In genomic region chr4:145770124-145770523, GRCh38 we compare ENCODE assay signal across 25 cellular contexts.
"Had no signal": no experiment of that assay in that cellular context is flagged by ENCODE, and none has a peak within 500 bp of the region (broad histone marks: within the 10 kb centered on the region; RNA-seq: fewer than 3 reads in every experiment).

No MANE protein-coding gene starts in this region.

- H3K9me3 Mint-ChIP-seq: immature natural killer cell, natural killer cell, neural progenitor cell had no signal

- H3K27ac Mint-ChIP-seq: naive B cell; natural killer cell; neural progenitor cell; stimulated activated naive B cell treated with anti-CD40 and anti-IgM and Interleukin-4, amounts not matched to agents 10 μg/mL and 1 μg/mL and 100 μg/mL, for 72 hours had no signal

- H3K4me3 Mint-ChIP-seq: immature natural killer cell; mesothelial cell of epicardium; naive B cell; natural killer cell; nephron progenitor cell; neural progenitor cell; stimulated activated naive B cell treated with anti-CD40 and anti-IgM and Interleukin-4, amounts not matched to agents 10 μg/mL and 1 μg/mL and 100 μg/mL, for 72 hours had no signal

- H3K4me1 ChIP-seq: neural progenitor cell, right atrium auricular region, right lobe of liver, testis, upper lobe of left lung had no signal

- H3K27me3 ChIP-seq: neural progenitor cell, ovary, right atrium auricular region, right lobe of liver, stomach, testis, thyroid gland, transverse colon, upper lobe of left lung had no signal

- H3K36me3 ChIP-seq: neural progenitor cell, ovary, right lobe of liver had no signal

- H3K4me1 Mint-ChIP-seq: immature natural killer cell; mesothelial cell of epicardium; natural killer cell; nephron progenitor cell; stimulated activated naive B cell treated with anti-CD40 and anti-IgM and Interleukin-4, amounts not matched to agents 10 μg/mL and 1 μg/mL and 100 μg/mL, for 72 hours had no signal

- H2AFZ ChIP-seq: neural progenitor cell had no signal

- H3K27me3 Mint-ChIP-seq: naive B cell; progenitor cell of endocrine pancreas; stimulated activated naive B cell treated with anti-CD40 and anti-IgM and Interleukin-4, amounts not matched to agents 10 μg/mL and 1 μg/mL and 100 μg/mL, for 72 hours had no signal

- DNase-seq: hypothalamus; immature natural killer cell; islet precursor cell; left ventricle myocardium inferior; mesendoderm; naive B cell; natural killer cell; nephron progenitor cell; ovary; right lobe of liver; stimulated activated CD4-positive, alpha-beta T cell treated with anti-CD3 and anti-CD28 coated beads, Interleukin-1b, Interleukin-23, amount 100 ng/mL, for 48 hours; stimulated activated CD4-positive, alpha-beta T cell treated with anti-CD3 and anti-CD28 coated beads, Interleukin-2, amount 100 ng/mL, for 48 hours; stimulated activated naive B cell treated with anti-CD40 and anti-IgM and Interleukin-4, amounts not matched to agents 10 μg/mL and 1 μg/mL and 100 μg/mL, for 72 hours; stimulated activated naive CD8-positive, alpha-beta T cell treated with anti-CD3 and anti-CD28 coated beads, Interleukin-15, Interleukin-2, amounts not matched to agents 100 U/mL and 50 U/mL, for 24 hours; stomach; testis; thyroid gland; transverse colon; upper lobe of left lung had no signal

- H3K4me3 ChIP-seq: left ventricle myocardium inferior, lung, neural progenitor cell, ovary, right atrium auricular region, right lobe of liver, smooth muscle cell, stomach, testis, thyroid gland, transverse colon, upper lobe of left lung had no signal

- H3K9me3 ChIP-seq: ovary, right lobe of liver, stomach, testis, thyroid gland, transverse colon, upper lobe of left lung had no signal

- H3K9ac ChIP-seq: neural progenitor cell had no signal

- ATAC-seq: natural killer cell; stimulated activated naive B cell treated with anti-CD40 and anti-IgM and Interleukin-4, amounts not matched to agents 10 μg/mL and 1 μg/mL and 100 μg/mL, for 72 hours; stimulated activated naive CD8-positive, alpha-beta T cell treated with anti-CD3 and anti-CD28 coated beads, Interleukin-15, Interleukin-2, amounts not matched to agents 100 U/mL and 50 U/mL, for 24 hours had no signal

- H3K4me2 ChIP-seq: neural progenitor cell, smooth muscle cell had no signal

- H3K27ac ChIP-seq: left ventricle myocardium inferior, neural progenitor cell, ovary, right atrium auricular region, right lobe of liver, stomach, testis, thyroid gland, transverse colon, upper lobe of left lung had no signal
